16 cellular contexts compared by ENCODE assay signal in genomic region chr10:88372051-88372450, GRCh38.
"Had no signal": no experiment of that assay in that cellular context is flagged by ENCODE, and none has a peak within 500 bp of the region (broad histone marks: within the 10 kb centered on the region; RNA-seq: fewer than 3 reads in every experiment).

No MANE protein-coding gene starts in this region.

- H3K27ac ChIP-seq: left ventricle myocardium inferior, ovary, thoracic aorta had no signal

- ATAC-seq: activated CD8-positive, alpha-beta memory T cell treated with anti-CD3 and anti-CD28 coated beads, Interleukin-2, amount 10 ng/mL, durations not matched to agents 7 days and 5 days; activated T-cell treated with anti-CD3 and anti-CD28 coated beads, Interleukin-2, amount 50 U/mL, for 4 hours; esophagus mucosa; sciatic nerve had no signal

- H3K27me3 Mint-ChIP-seq: activated CD8-positive, alpha-beta memory T cell treated with anti-CD3 and anti-CD28 coated beads, Interleukin-2, amount 10 ng/mL, durations not matched to agents 7 days and 5 days had no signal

- H3K9me3 ChIP-seq: left ventricle myocardium inferior, ovary, thoracic aorta had no signal

- H3K36me3 ChIP-seq: left ventricle myocardium inferior, ovary, thoracic aorta had no signal

- H3K27me3 ChIP-seq: ovary had no signal

- H3K4me3 ChIP-seq: left ventricle myocardium inferior, ovary, thoracic aorta had no signal

- H3K4me3 Mint-ChIP-seq: activated CD8-positive, alpha-beta memory T cell treated with anti-CD3 and anti-CD28 coated beads, Interleukin-2, amount 10 ng/mL, durations not matched to agents 7 days and 5 days; activated T-cell treated with anti-CD3 and anti-CD28 coated beads, Interleukin-2, amount 50 U/mL, for 4 hours; nephron had no signal

- H3K4me1 Mint-ChIP-seq: nephron had no signal

- H3K27ac Mint-ChIP-seq: activated CD8-positive, alpha-beta memory T cell treated with anti-CD3 and anti-CD28 coated beads, Interleukin-2, amount 10 ng/mL, durations not matched to agents 7 days and 5 days; nephron had no signal

- H3K4me1 ChIP-seq: left ventricle myocardium inferior had no signal

- H3K9me3 Mint-ChIP-seq: nephron had no signal

- DNase-seq: activated CD4-positive, alpha-beta T cell treated with anti-CD3 and anti-CD28 coated beads for 1 hour; activated CD4-positive, alpha-beta T cell treated with anti-CD3 and anti-CD28 coated beads, Interleukin-2, amount 50 U/mL, for 4 hours; activated CD8-positive, alpha-beta memory T cell treated with anti-CD3 and anti-CD28 coated beads, Interleukin-2, amount 10 ng/mL, durations not matched to agents 7 days and 5 days; activated effector memory CD4-positive, alpha-beta T cell treated with Interleukin-2 at 50 U/mL for 16 hours; activated naive CD4-positive, alpha-beta T cell treated with anti-CD3 and anti-CD28 coated beads, Interleukin-2, amount 50 U/mL, for 16 hours; activated T-cell treated with anti-CD3 and anti-CD28 coated beads, Interleukin-2, amount 50 U/mL, for 4 hours; hippocampal formation; kidney; left ventricle myocardium inferior; ovary; T-helper 1 cell; T1000 had no signal
